In genomic region chr3:122268257-122269024, GRCh38 we compare ENCODE assay signal across 1 cellular context.
TF ChIP-seq lines count a peak whose summit lies in the region.

No MANE protein-coding gene starts in this region.

TF ChIP-seq in HepG2, 621 proteins besides CTCF, POLR2A, EP300 and RAD21 (continued from another document):
- TF ChIP-seq BORCS8-MEF2B (CRISPR knock-in tag; IDR thresholded peaks at IDR 0.05): no peak
- TF ChIP-seq HIVEP1 (CRISPR knock-in tag; IDR thresholded peaks at IDR 0.05): no peak
- no peak for TF ChIP-seq EEA1 (CRISPR knock-in tag; IDR thresholded peaks at IDR 0.05; ENCODE audit: borderline replicate concordance)
- no peak for TF ChIP-seq ZNF674 (CRISPR knock-in tag; IDR thresholded peaks at IDR 0.05; ENCODE audit: low read depth)
- no peak for TF ChIP-seq NRL (CRISPR knock-in tag; IDR thresholded peaks at IDR 0.05; ENCODE audit: borderline replicate concordance)
- TF ChIP-seq ZNF766 (CRISPR knock-in tag; IDR thresholded peaks at IDR 0.05; ENCODE audit: borderline replicate concordance): no peak
- TF ChIP-seq ZNF580 (CRISPR knock-in tag; IDR thresholded peaks at IDR 0.05; ENCODE audit: borderline replicate concordance, low read depth): no peak
- no peak for TF ChIP-seq AKAP8 (CRISPR knock-in tag; IDR thresholded peaks at IDR 0.05)
- no peak for TF ChIP-seq ZNF276 (CRISPR knock-in tag; IDR thresholded peaks at IDR 0.05; ENCODE audit: low read depth)
- no peak for TF ChIP-seq PCBP2 (optimal IDR thresholded peaks at IDR 0.05; ENCODE audit: low read depth, low read length, poor library complexity, severe bottlenecking)
- TF ChIP-seq KDM2A (CRISPR knock-in tag; IDR thresholded peaks at IDR 0.05; ENCODE audit: borderline replicate concordance, low read depth): no peak
